Comparison of ENCODE assay signal across 9 cellular contexts in genomic region chr1:46747683-46748288, GRCh38. TPM values are rescaled to one million over a fixed set of nuclear protein-coding genes. Genes with fewer than 3 reads are reported as not detected.
DNase-seq lines count a peak whose midpoint lies in the region; ATAC-seq, FAIRE-seq and TF ChIP-seq lines count a peak whose summit lies in the region.
"Had no signal": no experiment of that assay in that cellular context is flagged by ENCODE, and none has a peak within 500 bp of the region (broad histone marks: within the 10 kb centered on the region; RNA-seq: fewer than 3 reads in every experiment).

No MANE protein-coding gene starts in this region.

- ATAC-seq in HG02642 (IDR thresholded peaks at IDR 0.05; ENCODE audit: poor library complexity, unreplicated experiment) (no peak), GM18502 (IDR thresholded peaks at IDR 0.05; ENCODE audit: poor library complexity, unreplicated experiment) (no peak)

- FAIRE-seq in small intestine (lab: Jason Lieb, UNC): no peak

- H3K36me3 ChIP-seq in left ventricle myocardium inferior (no peaks in the 10 kb centered on the region), small intestine (ENCODE audit: control insufficient read depth in 2 of 2, insufficient read depth in 2 of 2, low read length in 2 of 2) (no peaks in the 10 kb centered on the region)
- H3K36me3 ChIP-seq: BLaER1 treated with 17β-estradiol and CSF1 and Interleukin-3, amounts not matched to agents 10 nM and 100 nM had no signal

- WGBS in small intestine, 3 donors: 33 to 35% (median 34%) methylated on average over 5 of the region's 5 CpGs

- no peaks in the 10 kb centered on the region for H3K9me3 ChIP-seq in left ventricle myocardium inferior (replicated peaks)
- H3K9me3 ChIP-seq in small intestine (ENCODE audit: control insufficient read depth, low read depth): no peaks in the 10 kb centered on the region
- H3K9me3 ChIP-seq: BLaER1 treated with 17β-estradiol and CSF1 and Interleukin-3, amounts not matched to agents 10 nM and 100 nM had no signal

- H3K4me1 ChIP-seq in left ventricle myocardium inferior (peaks cover 18% of the 10 kb centered on the region), small intestine (ENCODE audit: control insufficient read depth in 2 of 2, insufficient read depth in 1 of 2, low read depth in 1 of 2, low read length in 1 of 2) (no peaks in the 10 kb centered on the region)

- H3K27ac ChIP-seq in left ventricle myocardium inferior (replicated peaks) (no peak overlapping the region), small intestine (ENCODE audit: low read depth in 1 of 2, low read length in 1 of 2) (no peak overlapping the region)
- H3K27ac ChIP-seq: BLaER1 treated with 17β-estradiol and CSF1 and Interleukin-3, amounts not matched to agents 10 nM and 100 nM had no signal

- TF ChIP-seq CTCF in WI38 (IDR thresholded peaks at IDR 0.05; ENCODE audit: low read depth, low read length) (peak; percentile 55), left ventricle myocardium inferior (IDR thresholded peaks at IDR 0.05; ENCODE audit: borderline replicate concordance) (peak; percentile 88)

- DNase-seq in NCI-H2081 (lab: John Stamatoyannopoulos, UW) (peak; percentile 51 to 64), NCI-H2081 treated with DMSO at 0.1 percent for 48 hours (lab: John Stamatoyannopoulos, UW) (no peak), NCI-H1694 treated with DMSO at 0.1 percent for 48 hours (lab: John Stamatoyannopoulos, UW) (peak; percentile 40), left ventricle myocardium inferior (no peak), small intestine (peak; percentile 68)

- intact Hi-C loops in left ventricle myocardium inferior (cut with micrococcal nuclease): loop anchor here (10.0 kb wide), 1 partner anchor 247 kb away; no protein-coding TSS in a partner anchor

- H3K27me3 ChIP-seq in left ventricle myocardium inferior (ENCODE audit: low read depth): peaks cover 45% of the 10 kb centered on the region
- H3K27me3 ChIP-seq in small intestine (ENCODE audit: control insufficient read depth in 2 of 2, insufficient read depth in 2 of 2, low read length in 2 of 2): no peaks in the 10 kb centered on the region
- H3K27me3 ChIP-seq: BLaER1 treated with 17β-estradiol and CSF1 and Interleukin-3, amounts not matched to agents 10 nM and 100 nM had no signal

- H3K4me3 ChIP-seq in WI38 (ENCODE audit: low read depth, low read length): no peak overlapping the region
- no peak overlapping the region for H3K4me3 ChIP-seq in left ventricle myocardium inferior
- H3K4me3 ChIP-seq in small intestine (ENCODE audit: low read depth in 1 of 2, low read length in 2 of 2): no peak overlapping the region
- H3K4me3 ChIP-seq: BLaER1 treated with 17β-estradiol and CSF1 and Interleukin-3, amounts not matched to agents 10 nM and 100 nM had no signal

RNA-seq across cellular contexts. Expression of gene EFCAB14, which starts 28.9 kb away (rescaled TPM):
- 59.0 TPM for total RNA-seq in left ventricle myocardium inferior
- polyA plus RNA-seq in small intestine: 10 to 100 TPM; 25.0 to 31.3 (median 25.1) TPM

RNA-seq across cellular contexts. Expression of gene CYP4B1, which starts 51.1 kb away (rescaled TPM):
- 11.5 TPM for total RNA-seq in left ventricle myocardium inferior
- 10 to 100 TPM in 1 of 3 donors, under 1 TPM in 2; 0.81 to 28.9 (median 0.89) TPM for polyA plus RNA-seq in small intestine

Comparison
In these comparisons a context has a peak if more than half of its experiments do, and no peak if none do; other contexts are left out.
1. DNase-seq: peak in NCI-H2081 (2 of 2), NCI-H1694 treated with DMSO at 0.1 percent for 48 hours (single experiment) and small intestine (single experiment); none in NCI-H2081 treated with DMSO at 0.1 percent for 48 hours (single experiment) and left ventricle myocardium inferior (single experiment).